ENCODE assay signal across 9 cellular contexts in the genomic region with DNA sequence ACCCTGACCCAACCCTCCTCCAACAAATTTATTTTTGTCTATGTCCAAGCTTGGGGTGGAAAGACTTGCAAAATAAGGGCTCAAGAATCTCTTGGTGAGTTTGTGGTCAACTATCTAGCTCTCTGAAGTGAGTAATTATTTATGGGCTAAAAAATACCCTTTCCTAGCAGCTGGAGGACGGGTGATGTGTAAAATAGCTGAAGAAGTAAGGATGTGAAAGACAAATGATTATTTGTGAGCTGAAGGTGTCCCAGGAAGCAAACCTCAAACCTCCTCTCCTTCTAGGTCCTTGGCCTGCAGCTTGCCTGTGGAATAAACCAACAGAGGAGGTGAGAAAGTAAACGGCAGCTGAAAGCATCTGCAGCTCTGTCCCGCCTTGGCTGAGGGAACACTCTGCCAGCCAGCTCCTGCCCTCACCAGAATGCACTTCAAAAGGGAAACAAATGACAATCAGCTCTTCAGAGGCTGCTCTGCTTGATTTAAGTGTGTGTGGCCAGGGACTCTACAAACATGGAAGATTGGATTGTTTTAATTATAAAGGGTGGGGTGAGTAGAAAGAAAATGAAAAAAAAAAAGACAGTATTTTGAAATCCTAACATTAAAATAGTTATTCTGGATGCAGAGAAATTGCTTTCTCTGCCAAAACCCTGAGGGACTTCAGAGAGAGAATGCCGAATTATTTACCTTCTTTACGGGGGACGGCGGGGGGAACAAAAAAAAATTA.
DNase-seq lines count a peak whose midpoint lies in the region; ATAC-seq and TF ChIP-seq lines count a peak whose summit lies in the region.
"Had no signal": no experiment of that assay in that cellular context is flagged by ENCODE, and none has a peak within 500 bp of the region (broad histone marks: within the 10 kb centered on the region; RNA-seq: fewer than 3 reads in every experiment).

No MANE protein-coding gene starts in this region.

- DNase-seq in NCI-H1092 treated with DMSO at 0.1 percent for 48 hours (lab: John Stamatoyannopoulos, UW) (peak; percentile 86), WTC11 (ENCODE audit: low spot score) (no peak), hypothalamus (lab: John Stamatoyannopoulos, UW) (peak in 26 of 51 donors; percentile 4 to 69 (median 28)), thoracic aorta (ENCODE audit: low spot score) (no peak), mucosa of gallbladder (ENCODE audit: low spot score) (no peak)
- no peak for DNase-seq in activated naive CD4-positive, alpha-beta T cell treated with Interleukin-2 at 50 U/mL for 16 hours
- DNase-seq in activated T-helper 1 cell treated with anti-CD3 and anti-CD28 coated beads, Interleukin-12 subunit alpha, Interleukin-12 subunit beta, Interleukin-2, Interleukin-4 antibody, amounts not matched to agents 30 ng/mL and 10 ng/mL and 1 ng/mL, durations not matched to agents 14 hours and 24 hours and 36 hours (ENCODE audit: low spot score) = no peak
- DNase-seq: activated CD4-positive, alpha-beta memory T cell treated with anti-CD3 and anti-CD28 coated beads for 36 hours had no signal

- intact Hi-C loops in activated T-helper 1 cell treated with anti-CD3 and anti-CD28 coated beads, Interleukin-12 subunit alpha, Interleukin-12 subunit beta, Interleukin-2, Interleukin-4 antibody, amounts not matched to agents 30 ng/mL and 10 ng/mL and 1 ng/mL, durations not matched to agents 14 hours and 24 hours and 36 hours (cut with micrococcal nuclease) = no loop called here

- POLR2A ChIA-PET in WTC11 (lab: Charles Lee) = interaction anchor here (0.9 kb wide), 1 partner anchor 123 kb away, joined by 3 read pairs; a partner anchor contains a TSS

- no peak overlapping the region for H3K4me3 ChIP-seq in thoracic aorta

- H3K9me3 ChIP-seq in thoracic aorta = no peaks in the 10 kb centered on the region

- no peaks in the 10 kb centered on the region for H3K9me3 Mint-ChIP-seq in WTC11
- H3K9me3 Mint-ChIP-seq in activated T-helper 1 cell treated with anti-CD3 and anti-CD28 coated beads, Interleukin-12 subunit alpha, Interleukin-12 subunit beta, Interleukin-2, Interleukin-4 antibody, amounts not matched to agents 30 ng/mL and 10 ng/mL and 1 ng/mL, durations not matched to agents 14 hours and 24 hours and 36 hours = no peaks in the 10 kb centered on the region
- H3K9me3 Mint-ChIP-seq: activated CD4-positive, alpha-beta memory T cell treated with anti-CD3 and anti-CD28 coated beads for 36 hours had no signal

- H3K4me1 ChIP-seq in thoracic aorta (ENCODE audit: control insufficient read depth in 1 of 2, low read depth in 2 of 2) = peaks cover 31 to 85% of the 10 kb centered on the region in 2 donors

- ATAC-seq in WTC11 (peak; percentile 21), thoracic aorta (ENCODE audit: insufficient number of reproducible peaks, low FRiP score, low read depth) (no peak), GM18858 (IDR thresholded peaks at IDR 0.05; ENCODE audit: unreplicated experiment) (no peak)

- peak overlapping the region; percentile 18 to 61 for H3K27ac ChIP-seq in thoracic aorta

- peak overlapping the region; percentile 48 for H3K27ac Mint-ChIP-seq in WTC11
- no peak overlapping the region for H3K27ac Mint-ChIP-seq in activated T-helper 1 cell treated with anti-CD3 and anti-CD28 coated beads, Interleukin-12 subunit alpha, Interleukin-12 subunit beta, Interleukin-2, Interleukin-4 antibody, amounts not matched to agents 30 ng/mL and 10 ng/mL and 1 ng/mL, durations not matched to agents 14 hours and 24 hours and 36 hours
- H3K27ac Mint-ChIP-seq: activated CD4-positive, alpha-beta memory T cell treated with anti-CD3 and anti-CD28 coated beads for 36 hours had no signal

- no peaks in the 10 kb centered on the region for H3K36me3 Mint-ChIP-seq in WTC11
- no peaks in the 10 kb centered on the region for H3K36me3 Mint-ChIP-seq in activated T-helper 1 cell treated with anti-CD3 and anti-CD28 coated beads, Interleukin-12 subunit alpha, Interleukin-12 subunit beta, Interleukin-2, Interleukin-4 antibody, amounts not matched to agents 30 ng/mL and 10 ng/mL and 1 ng/mL, durations not matched to agents 14 hours and 24 hours and 36 hours (ENCODE audit: low read depth)
- H3K36me3 Mint-ChIP-seq: activated CD4-positive, alpha-beta memory T cell treated with anti-CD3 and anti-CD28 coated beads for 36 hours had no signal

- CTCF ChIA-PET in WTC11 (lab: Charles Lee) = interaction anchor here (0.5 to 2.5 kb wide), 8 partner anchors 12 to 688 kb away, joined by 3 to 12 read pairs (median 4); a partner anchor contains a TSS

- no peak overlapping the region for H3K4me3 Mint-ChIP-seq in WTC11
- H3K4me3 Mint-ChIP-seq in activated T-helper 1 cell treated with anti-CD3 and anti-CD28 coated beads, Interleukin-12 subunit alpha, Interleukin-12 subunit beta, Interleukin-2, Interleukin-4 antibody, amounts not matched to agents 30 ng/mL and 10 ng/mL and 1 ng/mL, durations not matched to agents 14 hours and 24 hours and 36 hours = no peak overlapping the region
- H3K4me3 Mint-ChIP-seq: activated CD4-positive, alpha-beta memory T cell treated with anti-CD3 and anti-CD28 coated beads for 36 hours had no signal

- H3K27me3 Mint-ChIP-seq in WTC11 (ENCODE audit: low read depth) = no peaks in the 10 kb centered on the region
- peaks cover 7% of the 10 kb centered on the region for H3K27me3 Mint-ChIP-seq in activated T-helper 1 cell treated with anti-CD3 and anti-CD28 coated beads, Interleukin-12 subunit alpha, Interleukin-12 subunit beta, Interleukin-2, Interleukin-4 antibody, amounts not matched to agents 30 ng/mL and 10 ng/mL and 1 ng/mL, durations not matched to agents 14 hours and 24 hours and 36 hours (ENCODE audit: insufficient read depth)
- H3K27me3 Mint-ChIP-seq: activated CD4-positive, alpha-beta memory T cell treated with anti-CD3 and anti-CD28 coated beads for 36 hours had no signal

- H3K27me3 ChIP-seq in thoracic aorta (replicated peaks; ENCODE audit: insufficient read depth) = no peaks in the 10 kb centered on the region

- TF ChIP-seq CTCF in WTC11 (IDR thresholded peaks at IDR 0.05) (no peak), thoracic aorta (IDR thresholded peaks at IDR 0.05) (no peak)

- H3K36me3 ChIP-seq in thoracic aorta = no peaks in the 10 kb centered on the region

- peaks cover 42% of the 10 kb centered on the region for H3K4me1 Mint-ChIP-seq in WTC11
- H3K4me1 Mint-ChIP-seq in activated T-helper 1 cell treated with anti-CD3 and anti-CD28 coated beads, Interleukin-12 subunit alpha, Interleukin-12 subunit beta, Interleukin-2, Interleukin-4 antibody, amounts not matched to agents 30 ng/mL and 10 ng/mL and 1 ng/mL, durations not matched to agents 14 hours and 24 hours and 36 hours (ENCODE audit: low read depth) = peaks cover 11% of the 10 kb centered on the region

TF ChIP-seq in WTC11, 78 proteins besides CTCF, POLR2A, EP300 and RAD21:
- TF ChIP-seq ELF4 (CRISPR knock-in tag; IDR thresholded peaks at IDR 0.05; ENCODE audit: low read depth) (no peak), GRHL2 (CRISPR knock-in tag; IDR thresholded peaks at IDR 0.05; ENCODE audit: insufficient replicate concordance, severe bottlenecking) (no peak), ZNF232 (CRISPR knock-in tag; IDR thresholded peaks at IDR 0.05) (no peak), ATF1 (CRISPR knock-in tag; IDR thresholded peaks at IDR 0.05) (no peak), ZNF121 (CRISPR knock-in tag; IDR thresholded peaks at IDR 0.05) (peak; percentile 55; the same call in 1 of the 2 replicates)
- TF ChIP-seq, protein P1, sequence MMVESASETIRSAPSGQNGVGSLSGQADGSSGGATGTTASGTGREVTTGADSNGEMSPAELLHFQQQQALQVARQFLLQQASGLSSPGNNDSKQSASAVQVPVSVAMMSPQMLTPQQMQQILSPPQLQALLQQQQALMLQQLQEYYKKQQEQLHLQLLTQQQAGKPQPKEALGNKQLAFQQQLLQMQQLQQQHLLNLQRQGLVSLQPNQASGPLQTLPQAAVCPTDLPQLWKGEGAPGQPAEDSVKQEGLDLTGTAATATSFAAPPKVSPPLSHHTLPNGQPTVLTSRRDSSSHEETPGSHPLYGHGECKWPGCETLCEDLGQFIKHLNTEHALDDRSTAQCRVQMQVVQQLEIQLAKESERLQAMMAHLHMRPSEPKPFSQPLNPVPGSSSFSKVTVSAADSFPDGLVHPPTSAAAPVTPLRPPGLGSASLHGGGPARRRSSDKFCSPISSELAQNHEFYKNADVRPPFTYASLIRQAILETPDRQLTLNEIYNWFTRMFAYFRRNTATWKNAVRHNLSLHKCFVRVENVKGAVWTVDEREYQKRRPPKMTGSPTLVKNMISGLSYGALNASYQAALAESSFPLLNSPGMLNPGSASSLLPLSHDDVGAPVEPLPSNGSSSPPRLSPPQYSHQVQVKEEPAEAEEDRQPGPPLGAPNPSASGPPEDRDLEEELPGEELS (CRISPR knock-in tag; IDR thresholded peaks at IDR 0.05) = no peak
- TF ChIP-seq, protein P2, sequence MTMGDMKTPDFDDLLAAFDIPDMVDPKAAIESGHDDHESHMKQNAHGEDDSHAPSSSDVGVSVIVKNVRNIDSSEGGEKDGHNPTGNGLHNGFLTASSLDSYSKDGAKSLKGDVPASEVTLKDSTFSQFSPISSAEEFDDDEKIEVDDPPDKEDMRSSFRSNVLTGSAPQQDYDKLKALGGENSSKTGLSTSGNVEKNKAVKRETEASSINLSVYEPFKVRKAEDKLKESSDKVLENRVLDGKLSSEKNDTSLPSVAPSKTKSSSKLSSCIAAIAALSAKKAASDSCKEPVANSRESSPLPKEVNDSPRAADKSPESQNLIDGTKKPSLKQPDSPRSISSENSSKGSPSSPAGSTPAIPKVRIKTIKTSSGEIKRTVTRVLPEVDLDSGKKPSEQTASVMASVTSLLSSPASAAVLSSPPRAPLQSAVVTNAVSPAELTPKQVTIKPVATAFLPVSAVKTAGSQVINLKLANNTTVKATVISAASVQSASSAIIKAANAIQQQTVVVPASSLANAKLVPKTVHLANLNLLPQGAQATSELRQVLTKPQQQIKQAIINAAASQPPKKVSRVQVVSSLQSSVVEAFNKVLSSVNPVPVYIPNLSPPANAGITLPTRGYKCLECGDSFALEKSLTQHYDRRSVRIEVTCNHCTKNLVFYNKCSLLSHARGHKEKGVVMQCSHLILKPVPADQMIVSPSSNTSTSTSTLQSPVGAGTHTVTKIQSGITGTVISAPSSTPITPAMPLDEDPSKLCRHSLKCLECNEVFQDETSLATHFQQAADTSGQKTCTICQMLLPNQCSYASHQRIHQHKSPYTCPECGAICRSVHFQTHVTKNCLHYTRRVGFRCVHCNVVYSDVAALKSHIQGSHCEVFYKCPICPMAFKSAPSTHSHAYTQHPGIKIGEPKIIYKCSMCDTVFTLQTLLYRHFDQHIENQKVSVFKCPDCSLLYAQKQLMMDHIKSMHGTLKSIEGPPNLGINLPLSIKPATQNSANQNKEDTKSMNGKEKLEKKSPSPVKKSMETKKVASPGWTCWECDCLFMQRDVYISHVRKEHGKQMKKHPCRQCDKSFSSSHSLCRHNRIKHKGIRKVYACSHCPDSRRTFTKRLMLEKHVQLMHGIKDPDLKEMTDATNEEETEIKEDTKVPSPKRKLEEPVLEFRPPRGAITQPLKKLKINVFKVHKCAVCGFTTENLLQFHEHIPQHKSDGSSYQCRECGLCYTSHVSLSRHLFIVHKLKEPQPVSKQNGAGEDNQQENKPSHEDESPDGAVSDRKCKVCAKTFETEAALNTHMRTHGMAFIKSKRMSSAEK (CRISPR knock-in tag; IDR thresholded peaks at IDR 0.05; ENCODE audit: borderline replicate concordance) = no peak

Comparison
In these comparisons a context has a peak if more than half of its experiments do, and no peak if none do; other contexts are left out.
1. DNase-seq: peak in NCI-H1092 treated with DMSO at 0.1 percent for 48 hours (single experiment) and hypothalamus (26 of 51); none in WTC11 (single experiment), thoracic aorta (single experiment), activated naive CD4-positive, alpha-beta T cell treated with Interleukin-2 at 50 U/mL for 16 hours (single experiment), mucosa of gallbladder (single experiment) and activated T-helper 1 cell treated with anti-CD3 and anti-CD28 coated beads, Interleukin-12 subunit alpha, Interleukin-12 subunit beta, Interleukin-2, Interleukin-4 antibody, amounts not matched to agents 30 ng/mL and 10 ng/mL and 1 ng/mL, durations not matched to agents 14 hours and 24 hours and 36 hours (single experiment).